Comparison of ENCODE assay signal across 18 cellular contexts in the genomic region with DNA sequence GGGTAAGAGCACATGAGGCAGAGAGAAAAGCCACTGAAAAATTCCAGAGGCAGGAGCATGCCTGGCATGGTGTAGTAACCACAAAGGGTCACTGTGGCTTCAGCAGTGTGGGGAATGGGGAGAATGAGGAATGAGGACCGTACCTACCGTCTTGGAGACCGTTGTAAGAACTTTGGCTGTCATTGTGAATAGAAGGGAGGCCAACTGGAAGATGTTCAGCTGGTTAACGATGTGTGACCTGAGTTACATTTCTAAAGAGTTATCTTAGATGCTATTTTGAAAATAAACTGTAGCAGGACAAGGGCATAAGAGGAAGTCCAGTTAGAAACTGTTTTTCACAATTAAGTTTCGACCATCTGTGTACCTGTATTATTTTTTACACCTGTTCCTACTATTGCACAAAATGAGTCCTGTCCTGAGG.
DNase-seq lines count a peak whose midpoint lies in the region; ATAC-seq, FAIRE-seq and TF ChIP-seq lines count a peak whose summit lies in the region.
"Had no signal": no experiment of that assay in that cellular context is flagged by ENCODE, and none has a peak within 500 bp of the region (broad histone marks: within the 10 kb centered on the region; RNA-seq: fewer than 3 reads in every experiment).

No MANE protein-coding gene starts in this region.

- no peaks in the 10 kb centered on the region for H3K4me1 ChIP-seq in CD8-positive, alpha-beta memory T cell (ENCODE audit: insufficient read depth, low read length)
- H3K4me1 ChIP-seq in kidney (ENCODE audit: control insufficient read depth in 1 of 2, insufficient read depth in 1 of 2, low read depth in 1 of 2, low read length in 2 of 2), result no peaks in the 10 kb centered on the region

- H3K36me3 Mint-ChIP-seq in CD8-positive, alpha-beta memory T cell, result no peaks in the 10 kb centered on the region

- no peak overlapping the region for H3K9ac ChIP-seq in kidney (ENCODE audit: low read length in 2 of 2)

- H3K4me3 Mint-ChIP-seq in CD8-positive, alpha-beta memory T cell, result no peak overlapping the region
- H3K4me3 Mint-ChIP-seq: activated naive CD8-positive, alpha-beta T cell; dendritic cell treated with granulocyte-macrophage colony-stimulating factor and Interleukin-4, amounts not matched to agents 40 ng/mL and 50 ng/mL, for 4 days; nephron had no signal

- H3K4me3 ChIP-seq in choroid plexus epithelial cell (ENCODE audit: low read depth, low read length) (no peak overlapping the region), kidney (ENCODE audit: low read length in 2 of 2) (no peak overlapping the region)
- no peak overlapping the region for H3K4me3 ChIP-seq in CD8-positive, alpha-beta memory T cell (ENCODE audit: low read length)
- H3K4me3 ChIP-seq: gastrocnemius medialis, transverse colon had no signal

- H3K27ac ChIP-seq in substantia nigra (ENCODE audit: low read depth, low read length, poor library complexity, severe bottlenecking) (peak overlapping the region; percentile 54), kidney (ENCODE audit: low read depth in 2 of 2, low read length in 2 of 2) (no peak overlapping the region)
- no peak overlapping the region for H3K27ac ChIP-seq in CD8-positive, alpha-beta memory T cell (ENCODE audit: low read depth, low read length)
- H3K27ac ChIP-seq: 22Rv1 had no signal

- no peaks in the 10 kb centered on the region for H3K9me3 ChIP-seq in CD8-positive, alpha-beta memory T cell (ENCODE audit: low read length)
- no peaks in the 10 kb centered on the region for H3K9me3 ChIP-seq in kidney (ENCODE audit: control insufficient read depth in 1 of 2, low read length in 2 of 2)
- H3K9me3 ChIP-seq: gastrocnemius medialis, transverse colon had no signal

- TF ChIP-seq CTCF in choroid plexus epithelial cell (conservative IDR thresholded peaks at IDR 0.05; ENCODE audit: low read depth, low read length) (no peak), kidney (IDR thresholded peaks at IDR 0.05; ENCODE audit: borderline replicate concordance, extremely low read depth, insufficient read depth) (no peak)

- H3K27me3 Mint-ChIP-seq in CD8-positive, alpha-beta memory T cell, result peaks cover 9 to 35% of the 10 kb centered on the region in 2 donors
- H3K27me3 Mint-ChIP-seq: dendritic cell treated with granulocyte-macrophage colony-stimulating factor and Interleukin-4, amounts not matched to agents 40 ng/mL and 50 ng/mL, for 4 days had no signal

- POLR2A ChIA-PET in CD8-positive, alpha-beta memory T cell (lab: Charles Lee), result no interaction called here

- intact Hi-C loops in kidney (cut with DNase I), result no loop called here

- H3K4me1 Mint-ChIP-seq in CD8-positive, alpha-beta memory T cell, result peaks cover 3 to 5% (median 5%) of the 10 kb centered on the region in 3 donors

- no peaks in the 10 kb centered on the region for H3K9me3 Mint-ChIP-seq in CD8-positive, alpha-beta memory T cell
- H3K9me3 Mint-ChIP-seq: dendritic cell treated with granulocyte-macrophage colony-stimulating factor and Interleukin-4, amounts not matched to agents 40 ng/mL and 50 ng/mL, for 4 days; nephron had no signal

- CTCF ChIA-PET in CD8-positive, alpha-beta memory T cell (lab: Charles Lee), result no interaction called here

- no peak overlapping the region for H3K27ac Mint-ChIP-seq in CD8-positive, alpha-beta memory T cell
- H3K27ac Mint-ChIP-seq: activated naive CD8-positive, alpha-beta T cell; dendritic cell treated with granulocyte-macrophage colony-stimulating factor and Interleukin-4, amounts not matched to agents 40 ng/mL and 50 ng/mL, for 4 days had no signal

- H3K36me3 ChIP-seq in CD8-positive, alpha-beta memory T cell (ENCODE audit: insufficient read depth, low read length), result no peaks in the 10 kb centered on the region
- no peaks in the 10 kb centered on the region for H3K36me3 ChIP-seq in kidney (ENCODE audit: control insufficient read depth in 1 of 2, insufficient read depth in 2 of 2, low read length in 2 of 2)
- H3K36me3 ChIP-seq: gastrocnemius medialis, transverse colon had no signal

- DNase-seq in NCI-H446 treated with DMSO at 0.1 percent for 48 hours (lab: John Stamatoyannopoulos, UW), result peak; percentile 12
- DNase-seq in NCI-H446 (lab: John Stamatoyannopoulos, UW), result no peak
- peak; percentile 41 for DNase-seq in choroid plexus epithelial cell (ENCODE audit: low read depth)
- DNase-seq in substantia nigra (lab: John Stamatoyannopoulos, UW), result no peak
- no peak for DNase-seq in CD8-positive, alpha-beta memory T cell
- no peak for DNase-seq in iPS-NIHi11 (ENCODE audit: low spot score)
- no peak for DNase-seq in kidney
- DNase-seq: gastrocnemius medialis, left colon, NCI-H1092 treated with DMSO at 0.1 percent for 48 hours, small intestine, transverse colon had no signal

- FAIRE-seq in kidney (lab: Jason Lieb, UNC), result no peak
- FAIRE-seq: HTR-8/SVneo, small intestine had no signal

- H3K27me3 ChIP-seq in CD8-positive, alpha-beta memory T cell (ENCODE audit: insufficient read depth, low read length, poor library complexity, severe bottlenecking), result peaks cover 4% of the 10 kb centered on the region
- H3K27me3 ChIP-seq: gastrocnemius medialis, transverse colon had no signal

- ATAC-seq in HG03354 (IDR thresholded peaks at IDR 0.05; ENCODE audit: poor library complexity, severe bottlenecking, unreplicated experiment), result peak; percentile 68
- ATAC-seq: gastrocnemius medialis, left colon had no signal

Comparison
In these comparisons a context has a peak if more than half of its experiments do, and no peak if none do; other contexts are left out.
1. DNase-seq: peak in NCI-H446 treated with DMSO at 0.1 percent for 48 hours (single experiment) and choroid plexus epithelial cell (single experiment); none in NCI-H446 (0 of 2), substantia nigra (0 of 49), CD8-positive, alpha-beta memory T cell (0 of 5), iPS-NIHi11 (single experiment) and kidney (single experiment).